13 cellular contexts compared by ENCODE assay signal in the genomic region with DNA sequence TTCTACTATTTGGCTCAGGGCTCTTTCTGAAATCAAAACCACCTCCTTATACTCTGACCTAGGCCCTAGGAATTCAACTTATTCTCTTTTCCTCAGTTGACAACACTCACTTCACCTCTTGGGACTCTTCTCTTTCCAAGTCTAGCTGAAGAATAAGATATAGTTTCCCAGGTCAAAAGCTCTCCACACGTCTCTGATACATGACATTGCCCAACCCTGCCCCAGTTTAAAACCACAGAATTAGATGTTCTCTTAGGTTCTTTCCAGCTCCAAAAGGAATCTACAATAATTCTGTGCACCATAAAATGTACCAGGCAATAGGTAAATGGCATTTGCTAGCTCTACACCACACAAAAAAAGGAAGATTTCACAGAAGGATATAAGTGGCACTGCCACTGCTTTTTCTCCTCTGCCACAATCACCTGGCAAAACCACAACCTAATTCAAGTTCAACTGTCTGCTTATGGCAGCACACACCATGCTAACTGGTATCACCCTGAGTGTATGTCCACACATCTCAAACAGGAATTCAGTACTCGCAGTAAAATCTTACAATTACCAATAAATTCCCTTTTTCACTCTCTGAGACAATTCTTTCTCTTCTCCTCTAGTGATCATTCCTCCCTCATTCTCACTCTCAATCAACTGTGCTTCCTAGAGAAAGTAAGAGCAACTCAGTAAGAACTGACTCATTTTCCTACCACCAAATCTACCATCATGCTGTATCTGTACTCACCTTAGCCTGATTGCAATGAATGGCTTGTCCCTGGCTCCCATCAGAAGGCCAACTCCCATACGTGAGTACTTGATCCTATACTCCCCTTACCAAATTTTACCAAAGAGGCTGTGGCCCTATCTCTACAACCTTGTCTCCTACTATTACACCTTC. TPM values are rescaled to one million over a fixed set of nuclear protein-coding genes. Genes with fewer than 3 reads are reported as not detected.
DNase-seq lines count a peak whose midpoint lies in the region; ATAC-seq and TF ChIP-seq lines count a peak whose summit lies in the region.
"Had no signal": no experiment of that assay in that cellular context is flagged by ENCODE, and none has a peak within 500 bp of the region (broad histone marks: within the 10 kb centered on the region; RNA-seq: fewer than 3 reads in every experiment).

No MANE protein-coding gene starts in this region.

- no peaks in the 10 kb centered on the region for H3K27me3 Mint-ChIP-seq in activated T-helper 1 cell treated with anti-CD3 and anti-CD28 coated beads, Interleukin-12 subunit alpha, Interleukin-12 subunit beta, Interleukin-2, Interleukin-4 antibody, amounts not matched to agents 30 ng/mL and 10 ng/mL and 1 ng/mL, durations not matched to agents 14 hours and 24 hours and 36 hours (ENCODE audit: insufficient read depth)
- H3K27me3 Mint-ChIP-seq in neural crest cell (ENCODE audit: low read depth) = no peaks in the 10 kb centered on the region

- intact Hi-C loops in activated T-helper 1 cell treated with anti-CD3 and anti-CD28 coated beads, Interleukin-12 subunit alpha, Interleukin-12 subunit beta, Interleukin-2, Interleukin-4 antibody, amounts not matched to agents 30 ng/mL and 10 ng/mL and 1 ng/mL, durations not matched to agents 14 hours and 24 hours and 36 hours (cut with micrococcal nuclease) = loop anchor here (1.0 to 2.0 kb wide), 2 partner anchors 28 to 103 kb away; a partner anchor contains a TSS
- intact Hi-C loops in left ventricle myocardium inferior (cut with micrococcal nuclease) = no loop called here

- peak; percentile 15 for DNase-seq in NOMO-1 treated with DMSO at 0.1 percent for 48 hours (lab: John Stamatoyannopoulos, UW; ENCODE audit: unreplicated experiment)
- DNase-seq in NOMO-1 treated with dmso at 0.1 percent for 144 hours (lab: John Stamatoyannopoulos, UW; ENCODE audit: unreplicated experiment) = no peak
- DNase-seq in Jurkat, Clone E6-1 (ENCODE audit: low read depth, low spot score) = peak; percentile 91
- no peak for DNase-seq in activated T-helper 1 cell treated with anti-CD3 and anti-CD28 coated beads, Interleukin-12 subunit alpha, Interleukin-12 subunit beta, Interleukin-2, Interleukin-4 antibody, amounts not matched to agents 30 ng/mL and 10 ng/mL and 1 ng/mL, durations not matched to agents 14 hours and 24 hours and 36 hours (ENCODE audit: low spot score)
- no peak for DNase-seq in neural crest cell (ENCODE audit: low read depth, low spot score)
- no peak for DNase-seq in left ventricle myocardium inferior
- DNase-seq: body of pancreas, DMS153, NCI-H2081, trophoblast cell had no signal

- no peak overlapping the region for H3K4me3 Mint-ChIP-seq in activated T-helper 1 cell treated with anti-CD3 and anti-CD28 coated beads, Interleukin-12 subunit alpha, Interleukin-12 subunit beta, Interleukin-2, Interleukin-4 antibody, amounts not matched to agents 30 ng/mL and 10 ng/mL and 1 ng/mL, durations not matched to agents 14 hours and 24 hours and 36 hours
- H3K4me3 Mint-ChIP-seq in neural crest cell = no peak overlapping the region

- H3K4me1 ChIP-seq in left ventricle myocardium inferior = no peaks in the 10 kb centered on the region
- H3K4me1 ChIP-seq: body of pancreas had no signal

- peaks cover 34% of the 10 kb centered on the region for H3K36me3 Mint-ChIP-seq in activated T-helper 1 cell treated with anti-CD3 and anti-CD28 coated beads, Interleukin-12 subunit alpha, Interleukin-12 subunit beta, Interleukin-2, Interleukin-4 antibody, amounts not matched to agents 30 ng/mL and 10 ng/mL and 1 ng/mL, durations not matched to agents 14 hours and 24 hours and 36 hours (ENCODE audit: low read depth)
- peaks cover 18% of the 10 kb centered on the region for H3K36me3 Mint-ChIP-seq in neural crest cell (ENCODE audit: low read depth)

- H3K9me3 ChIP-seq in left ventricle myocardium inferior (replicated peaks) = no peaks in the 10 kb centered on the region
- H3K9me3 ChIP-seq: body of pancreas had no signal

- H3K36me3 ChIP-seq in left ventricle myocardium inferior = peaks cover 22% of the 10 kb centered on the region

- TF ChIP-seq CTCF in neural crest cell (conservative IDR thresholded peaks at IDR 0.05) = no peak
- no peak for TF ChIP-seq CTCF in left ventricle myocardium inferior (IDR thresholded peaks at IDR 0.05; ENCODE audit: borderline replicate concordance)

- H3K27ac Mint-ChIP-seq in activated T-helper 1 cell treated with anti-CD3 and anti-CD28 coated beads, Interleukin-12 subunit alpha, Interleukin-12 subunit beta, Interleukin-2, Interleukin-4 antibody, amounts not matched to agents 30 ng/mL and 10 ng/mL and 1 ng/mL, durations not matched to agents 14 hours and 24 hours and 36 hours = peak overlapping the region; percentile 64
- H3K27ac Mint-ChIP-seq in neural crest cell (ENCODE audit: unreplicated experiment) = peak overlapping the region; percentile 36

- no peak for ATAC-seq in HG03045 (IDR thresholded peaks at IDR 0.05; ENCODE audit: unreplicated experiment)
- no peak for ATAC-seq in GM19324 (IDR thresholded peaks at IDR 0.05; ENCODE audit: low FRiP score, unreplicated experiment)
- ATAC-seq: body of pancreas had no signal

- peaks cover 38% of the 10 kb centered on the region for H3K4me1 Mint-ChIP-seq in activated T-helper 1 cell treated with anti-CD3 and anti-CD28 coated beads, Interleukin-12 subunit alpha, Interleukin-12 subunit beta, Interleukin-2, Interleukin-4 antibody, amounts not matched to agents 30 ng/mL and 10 ng/mL and 1 ng/mL, durations not matched to agents 14 hours and 24 hours and 36 hours (ENCODE audit: low read depth)
- H3K4me1 Mint-ChIP-seq in neural crest cell = no peaks in the 10 kb centered on the region

- peaks cover 4% of the 10 kb centered on the region for H3K9me3 Mint-ChIP-seq in activated T-helper 1 cell treated with anti-CD3 and anti-CD28 coated beads, Interleukin-12 subunit alpha, Interleukin-12 subunit beta, Interleukin-2, Interleukin-4 antibody, amounts not matched to agents 30 ng/mL and 10 ng/mL and 1 ng/mL, durations not matched to agents 14 hours and 24 hours and 36 hours
- no peaks in the 10 kb centered on the region for H3K9me3 Mint-ChIP-seq in neural crest cell

- no peaks in the 10 kb centered on the region for H3K27me3 ChIP-seq in left ventricle myocardium inferior (ENCODE audit: low read depth)
- H3K27me3 ChIP-seq: body of pancreas had no signal

- H3K4me3 ChIP-seq in Jurkat, Clone E6-1 (ENCODE audit: low read length) = no peak overlapping the region; the same call in none of the 2 replicates
- no peak overlapping the region for H3K4me3 ChIP-seq in left ventricle myocardium inferior
- H3K4me3 ChIP-seq: body of pancreas, skin epidermis had no signal

- no peak overlapping the region for H3K27ac ChIP-seq in left ventricle myocardium inferior (replicated peaks)
- H3K27ac ChIP-seq: body of pancreas had no signal

RNA-seq across cellular contexts. Expression of a gene that starts 27.3 kb away (rescaled TPM):
- polyA plus RNA-seq in Jurkat, Clone E6-1 (2012; ENCODE audit: insufficient read depth, insufficient read length) = 105 TPM
- total RNA-seq in activated T-helper 1 cell treated with anti-CD3 and anti-CD28 coated beads, Interleukin-12 subunit alpha, Interleukin-12 subunit beta, Interleukin-2, Interleukin-4 antibody, amounts not matched to agents 30 ng/mL and 10 ng/mL and 1 ng/mL, durations not matched to agents 14 hours and 24 hours and 36 hours = 49.7 and 53.3 TPM in 2 replicates
- total RNA-seq in neural crest cell = 49.1 and 53.1 TPM in 2 replicates
- total RNA-seq in left ventricle myocardium inferior = 32.4 TPM

RNA-seq across cellular contexts. Expression of a gene that starts 28.0 kb away (rescaled TPM):
- polyA plus RNA-seq in Jurkat, Clone E6-1 (2012; ENCODE audit: insufficient read depth, insufficient read length) = 493 TPM
- total RNA-seq in activated T-helper 1 cell treated with anti-CD3 and anti-CD28 coated beads, Interleukin-12 subunit alpha, Interleukin-12 subunit beta, Interleukin-2, Interleukin-4 antibody, amounts not matched to agents 30 ng/mL and 10 ng/mL and 1 ng/mL, durations not matched to agents 14 hours and 24 hours and 36 hours = 315 TPM in 2 replicates
- 492 and 494 TPM in 2 replicates for total RNA-seq in neural crest cell
- 96.6 TPM for total RNA-seq in left ventricle myocardium inferior

Comparison
In these comparisons a context has a peak if more than half of its experiments do, and no peak if none do; other contexts are left out.
1. DNase-seq: peak in NOMO-1 treated with DMSO at 0.1 percent for 48 hours (single experiment) and Jurkat, Clone E6-1 (single experiment); none in NOMO-1 treated with dmso at 0.1 percent for 144 hours (single experiment), activated T-helper 1 cell treated with anti-CD3 and anti-CD28 coated beads, Interleukin-12 subunit alpha, Interleukin-12 subunit beta, Interleukin-2, Interleukin-4 antibody, amounts not matched to agents 30 ng/mL and 10 ng/mL and 1 ng/mL, durations not matched to agents 14 hours and 24 hours and 36 hours (single experiment), neural crest cell (single experiment) and left ventricle myocardium inferior (single experiment).